In genomic region chr6:101011165-101011564, GRCh38 we compare ENCODE assay signal across 9 cellular contexts.
DNase-seq lines count a peak whose midpoint lies in the region; ATAC-seq, FAIRE-seq and TF ChIP-seq lines count a peak whose summit lies in the region.
"Had no signal": no experiment of that assay in that cellular context is flagged by ENCODE, and none has a peak within 500 bp of the region (broad histone marks: within the 10 kb centered on the region; RNA-seq: fewer than 3 reads in every experiment).

No MANE protein-coding gene starts in this region.

- no peak for TF ChIP-seq CTCF in Calu3 (IDR thresholded peaks at IDR 0.05; ENCODE audit: unreplicated experiment)
- TF ChIP-seq CTCF in WTC11 (IDR thresholded peaks at IDR 0.05) = no peak
- TF ChIP-seq CTCF in spleen (IDR thresholded peaks at IDR 0.05 in 8 of 11, conservative IDR thresholded peaks at IDR 0.05 in 3 of 11) = no peak

- H3K4me1 Mint-ChIP-seq in Calu3 (ENCODE audit: low read depth, unreplicated experiment) (no peaks in the 10 kb centered on the region), WTC11 (peaks cover 3% of the 10 kb centered on the region; the same call in 1 of the 2 replicates)
- H3K4me1 Mint-ChIP-seq: brain had no signal

- TF ChIP-seq POLR2A in spleen (IDR thresholded peaks at IDR 0.05) = no peak

- POLR2A ChIA-PET in WTC11 (lab: Charles Lee) = no interaction called here

- H3K9me3 Mint-ChIP-seq in Calu3 (ENCODE audit: low read depth, unreplicated experiment) (no peaks in the 10 kb centered on the region), WTC11 (no peaks in the 10 kb centered on the region)
- H3K9me3 Mint-ChIP-seq: brain had no signal

- H3K27me3 ChIP-seq in spleen (replicated peaks in 1 of 7) = no peaks in the 10 kb centered on the region

- BruUV-seq in Calu3 (replicated peaks; lab: Mats Ljungman, UMichigan) = no TSS peak

- H3K9me3 ChIP-seq in spleen = no peaks in the 10 kb centered on the region

- H3K4me3 ChIP-seq in spleen = peak overlapping the region in 1 of 8 donors; percentile 21

- DNase-seq in Calu3 (peak; percentile 40), GM19239 (ENCODE audit: insufficient read length, low spot score) (peak; percentile 22), WTC11 (ENCODE audit: low spot score) (no peak), occipital lobe (lab: John Stamatoyannopoulos, UW) (no peak), DMS79 treated with DMSO at 0.1 percent for 48 hours (lab: John Stamatoyannopoulos, UW) (no peak), posterior vena cava (ENCODE audit: low spot score) (no peak), spleen (no peak)

- CTCF ChIA-PET in Calu3 (lab: Charles Lee) = no interaction called here
- CTCF ChIA-PET in WTC11 (lab: Charles Lee) = no interaction called here

- peak; percentile 64 for FAIRE-seq in GM19239 (lab: Jason Lieb, UNC)

- H3K36me3 ChIP-seq in spleen = no peaks in the 10 kb centered on the region

- peak overlapping the region in 2 of 8 donors; percentile 8 to 32 for H3K27ac ChIP-seq in spleen

- intact Hi-C loops in Calu3 (cut with micrococcal nuclease; ENCODE audit: unreplicated experiment) (no loop called here), posterior vena cava (cut with DNase I) (no loop called here), spleen (cut with DNase I; ENCODE audit: low total_unique reads) (no loop called here)

- H3K36me3 Mint-ChIP-seq in Calu3 (ENCODE audit: insufficient read depth, unreplicated experiment) = no peaks in the 10 kb centered on the region
- H3K36me3 Mint-ChIP-seq in WTC11 = no peaks in the 10 kb centered on the region
- H3K36me3 Mint-ChIP-seq: brain had no signal

- H3K27me3 Mint-ChIP-seq in Calu3 (ENCODE audit: unreplicated experiment) (no peaks in the 10 kb centered on the region), WTC11 (ENCODE audit: low read depth) (no peaks in the 10 kb centered on the region)
- H3K27me3 Mint-ChIP-seq: brain had no signal

- 22 to 31% (median 24%) methylated on average over 2 of the region's 2 CpGs for WGBS in spleen, 5 donors

- H3K4me1 ChIP-seq in spleen = peaks cover 0 to 15% (median 2%) of the 10 kb centered on the region in 6 donors

- H3K4me3 Mint-ChIP-seq in Calu3 (ENCODE audit: low read depth, unreplicated experiment) = no peak overlapping the region
- no peak overlapping the region for H3K4me3 Mint-ChIP-seq in WTC11
- H3K4me3 Mint-ChIP-seq: brain had no signal

- ATAC-seq in HG03135 (IDR thresholded peaks at IDR 0.05; ENCODE audit: unreplicated experiment) = peak; percentile 95
- peak; percentile 47; the same call in 1 of the 2 replicates for ATAC-seq in WTC11

- H3K27ac Mint-ChIP-seq in Calu3 (ENCODE audit: unreplicated experiment) = no peak overlapping the region
- H3K27ac Mint-ChIP-seq in WTC11 = no peak overlapping the region

TF ChIP-seq in WTC11, 78 proteins besides CTCF, POLR2A, EP300 and RAD21:
- no peak for TF ChIP-seq ZNF121 (CRISPR knock-in tag; IDR thresholded peaks at IDR 0.05)

Comparison
In these comparisons a context has a peak if more than half of its experiments do, and no peak if none do; other contexts are left out.
1. DNase-seq: peak in Calu3 (single experiment) and GM19239 (single experiment); none in WTC11 (single experiment), occipital lobe (single experiment), DMS79 treated with DMSO at 0.1 percent for 48 hours (single experiment), posterior vena cava (single experiment) and spleen (single experiment).